ENCODE assay signal across 9 cellular contexts in genomic region chr17:83053021-83053778, GRCh38. TPM values are rescaled to one million over a fixed set of nuclear protein-coding genes. Genes with fewer than 3 reads are reported as not detected.
DNase-seq lines count a peak whose midpoint lies in the region; ATAC-seq and TF ChIP-seq lines count a peak whose summit lies in the region.
"Had no signal": no experiment of that assay in that cellular context is flagged by ENCODE, and none has a peak within 500 bp of the region (broad histone marks: within the 10 kb centered on the region; RNA-seq: fewer than 3 reads in every experiment).

No MANE protein-coding gene starts in this region.

- peak overlapping the region; percentile 50 for H3K27ac Mint-ChIP-seq in activated naive CD8-positive, alpha-beta T cell

- POLR2A ChIA-PET in HCT116 (lab: Charles Lee), result interaction anchor here (1.0 kb wide), 1 partner anchor 21 kb away, joined by 5 read pairs; no protein-coding TSS in a partner anchor
- POLR2A ChIA-PET in A673 (lab: Charles Lee; ENCODE audit: low non-redundant PET), result no interaction called here

- CTCF ChIA-PET in HCT116 (lab: Charles Lee), result no interaction called here
- CTCF ChIA-PET in A673 (lab: Charles Lee), result no interaction called here

- peaks cover 5% of the 10 kb centered on the region; the same call in 1 of the 2 replicates for H3K79me2 ChIP-seq in HCT116 (ENCODE audit: insufficient read depth, low read length)

- H3K4me3 Mint-ChIP-seq in activated naive CD8-positive, alpha-beta T cell, result no peak overlapping the region

- no peaks in the 10 kb centered on the region for H3K27me3 Mint-ChIP-seq in activated naive CD8-positive, alpha-beta T cell

- intact Hi-C loops in HCT116 (cut with micrococcal nuclease) (no loop called here), A673 (cut with micrococcal nuclease; ENCODE audit: unreplicated experiment) (no loop called here)

- H3K4me3 ChIP-seq in HCT116 (replicated peaks in 1 of 2; ENCODE audit: low read depth in 1 of 2, low read length in 2 of 2), result no peak overlapping the region
- H3K4me3 ChIP-seq in A673 (ENCODE audit: low read depth, low read length, poor library complexity, severe bottlenecking), result no peak overlapping the region

- H3K4me1 ChIP-seq in HCT116 (ENCODE audit: control insufficient read depth in 1 of 2, insufficient read depth in 2 of 2, low read length in 2 of 2), result peaks cover 35 to 50% of the 10 kb centered on the region in 2 experiments
- peaks cover 10% of the 10 kb centered on the region for H3K4me1 ChIP-seq in A673 (ENCODE audit: insufficient read depth, low read length, poor library complexity, severe bottlenecking)

- no peak for TF ChIP-seq POLR2A in HCT116 (IDR thresholded peaks at IDR 0.05; ENCODE audit: borderline replicate concordance, extremely low read depth, insufficient read depth, insufficient read length)

- H3K9me3 Mint-ChIP-seq in activated naive CD8-positive, alpha-beta T cell (ENCODE audit: low read depth), result no peaks in the 10 kb centered on the region

- peaks cover 32% of the 10 kb centered on the region for H3K4me1 Mint-ChIP-seq in activated naive CD8-positive, alpha-beta T cell (ENCODE audit: low read depth)

- H3K9me3 ChIP-seq in HCT116 (ENCODE audit: control insufficient read depth in 1 of 2, insufficient read depth in 1 of 2, low read depth in 1 of 2, low read length in 2 of 2), result no peaks in the 10 kb centered on the region
- H3K9me3 ChIP-seq in A673 (ENCODE audit: low read depth, low read length, poor library complexity, severe bottlenecking), result no peaks in the 10 kb centered on the region

- ATAC-seq in HCT116 (no peak), left lobe of liver (no peak), HG02798 (IDR thresholded peaks at IDR 0.05; ENCODE audit: poor library complexity, unreplicated experiment) (no peak)
- no peak for ATAC-seq in stimulated activated naive CD8-positive, alpha-beta T cell treated with anti-CD3 and anti-CD28 coated beads, Interleukin-15, Interleukin-2, amounts not matched to agents 100 U/mL and 50 U/mL, for 24 hours

- no peak overlapping the region for H3K4me2 ChIP-seq in HCT116 (ENCODE audit: low read length)

- no peaks in the 10 kb centered on the region for H3K36me3 ChIP-seq in HCT116 (ENCODE audit: control insufficient read depth in 1 of 2, insufficient read depth in 2 of 2, low read length in 2 of 2)
- no peaks in the 10 kb centered on the region for H3K36me3 ChIP-seq in A673 (ENCODE audit: insufficient read depth, low read length, poor library complexity, severe bottlenecking)

- H3K36me3 Mint-ChIP-seq in activated naive CD8-positive, alpha-beta T cell, result peaks cover 3% of the 10 kb centered on the region

- no peak for TF ChIP-seq RAD21 in HCT116 (IDR thresholded peaks at IDR 0.05; ENCODE audit: low read depth)

- no peak overlapping the region for H3K9ac ChIP-seq in HCT116 (ENCODE audit: low read length)

- peak overlapping the region; percentile 5; the same call in 1 of the 2 replicates for H3K27ac ChIP-seq in HCT116 (ENCODE audit: low read depth, low read length)
- H3K27ac ChIP-seq in A673 (ENCODE audit: low read depth, low read length, poor library complexity, severe bottlenecking), result no peak overlapping the region

- no peaks in the 10 kb centered on the region for H3K9me2 ChIP-seq in HCT116 (ENCODE audit: insufficient read depth)

- no peak overlapping the region for H2AFZ ChIP-seq in HCT116 (ENCODE audit: low read depth, low read length, poor library complexity, severe bottlenecking)

- no peaks in the 10 kb centered on the region for H3K27me3 ChIP-seq in HCT116 (ENCODE audit: insufficient read depth, low read length)
- no peaks in the 10 kb centered on the region for H3K27me3 ChIP-seq in A673 (replicated peaks; ENCODE audit: insufficient read depth, low read depth, low read length, poor library complexity)

- DNase-seq in HCT116 (ENCODE audit: low read depth, low spot score) (no peak), left lobe of liver (ENCODE audit: low spot score) (peak; percentile 55), AG08395 (ENCODE audit: low spot score) (no peak), A673 (ENCODE audit: low spot score) (no peak)
- peak; percentile 20 for DNase-seq in stimulated activated naive CD8-positive, alpha-beta T cell treated with anti-CD3 and anti-CD28 coated beads, Interleukin-15, Interleukin-2, amounts not matched to agents 100 U/mL and 50 U/mL, for 24 hours
- no peak for DNase-seq in stimulated activated naive CD4-positive, alpha-beta T cell (lab: John Stamatoyannopoulos, UW)
- DNase-seq: NCI-H748 treated with DMSO at 0.1 percent for 48 hours had no signal

- TF ChIP-seq CTCF in HCT116 (IDR thresholded peaks at IDR 0.05 in 2 of 3, conservative IDR thresholded peaks at IDR 0.05 in 1 of 3; ENCODE audit: borderline replicate concordance in 1 of 3, insufficient read depth in 1 of 3, low read depth in 2 of 3, low read length in 2 of 3), result no peak
- no peak for TF ChIP-seq CTCF in A673 (conservative IDR thresholded peaks at IDR 0.05; ENCODE audit: low read depth, low read length)

- BruUV-seq in HCT116 (replicated peaks; lab: Mats Ljungman, UMichigan) (no TSS peak), A673 (replicated peaks; lab: Mats Ljungman, UMichigan) (no TSS peak)

- RAD21 ChIA-PET in HCT116 (lab: Charles Lee; ENCODE audit: low non-redundant PET in 1 of 2, low total read pairs in 2 of 2, uncharacterized antibody in 2 of 2, unreplicated experiment in 2 of 2), result no interaction called here

- H4K20me1 ChIP-seq in HCT116 (ENCODE audit: insufficient read depth), result no peaks in the 10 kb centered on the region

TF ChIP-seq in HCT116, 20 proteins besides CTCF, POLR2A, EP300 and RAD21:
- TF ChIP-seq ZFX (IDR thresholded peaks at IDR 0.05) (no peak), FOSL1 (IDR thresholded peaks at IDR 0.05; ENCODE audit: low read depth) (no peak), SRF (IDR thresholded peaks at IDR 0.05; ENCODE audit: low read depth) (no peak), JUND (IDR thresholded peaks at IDR 0.05) (no peak), SP1 (IDR thresholded peaks at IDR 0.05; ENCODE audit: low read depth) (no peak), TCF7L2 (IDR thresholded peaks at IDR 0.05; ENCODE audit: borderline replicate concordance, extremely low read depth, insufficient read depth, insufficient read length) (no peak), POLR2AphosphoS5 (IDR thresholded peaks at IDR 0.05; ENCODE audit: low read depth, low read length) (no peak), REST (IDR thresholded peaks at IDR 0.05; ENCODE audit: low read depth) (no peak), MAX (IDR thresholded peaks at IDR 0.05) (no peak), ZBTB33 (IDR thresholded peaks at IDR 0.05; ENCODE audit: extremely low read depth, insufficient replicate concordance, low read length) (no peak), ZNF274 (IDR thresholded peaks at IDR 0.05; ENCODE audit: low read depth, low read length) (no peak), CBX3 (IDR thresholded peaks at IDR 0.05; ENCODE audit: low read depth) (no peak), EGR1 (IDR thresholded peaks at IDR 0.05; ENCODE audit: low read depth) (no peak)

RNA-seq across cellular contexts. Expression of gene METRNL, which starts 26.2 kb away (rescaled TPM):
- total RNA-seq in HCT116 (2021; ENCODE audit: unreplicated experiment) (58.7 TPM), left lobe of liver (4.7 TPM), A673 (2021) (16.5 and 18.1 TPM in 2 replicates)
- 89.0 and 104 TPM in 2 replicates for polyA plus RNA-seq in HCT116 (2012)

Comparison
In these comparisons a context has a peak if more than half of its experiments do, and no peak if none do; other contexts are left out.
1. DNase-seq: peak in left lobe of liver (single experiment) and stimulated activated naive CD8-positive, alpha-beta T cell treated with anti-CD3 and anti-CD28 coated beads, Interleukin-15, Interleukin-2, amounts not matched to agents 100 U/mL and 50 U/mL, for 24 hours (single experiment); none in HCT116 (single experiment), AG08395 (single experiment), A673 (single experiment) and stimulated activated naive CD4-positive, alpha-beta T cell (0 of 6).